17 cellular contexts compared by ENCODE assay signal in the genomic region with DNA sequence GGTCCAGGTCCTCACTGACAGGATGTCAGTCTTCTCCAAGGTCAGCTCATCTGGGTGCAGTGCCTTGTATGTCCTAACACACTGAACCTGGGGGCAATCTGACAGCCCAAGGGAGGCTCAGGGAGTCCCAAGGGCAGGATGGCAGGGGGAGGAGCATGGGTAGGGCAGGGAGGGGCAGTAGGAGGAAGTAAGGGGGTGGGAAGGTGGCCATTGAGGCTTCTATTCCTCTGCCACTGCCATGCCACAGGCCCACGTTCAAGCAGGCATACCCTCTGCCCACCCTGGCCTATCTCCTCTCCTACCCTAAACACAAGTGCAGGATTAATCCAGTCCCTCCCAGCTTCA. TPM values are rescaled to one million over a fixed set of nuclear protein-coding genes. Genes with fewer than 3 reads are reported as not detected.
A peak's percentile ranks its signal among the peaks of the same experiment; 100 is the strongest.
DNase-seq lines count a peak whose midpoint lies in the region; ATAC-seq and TF ChIP-seq lines count a peak whose summit lies in the region.
"Had no signal": no experiment of that assay in that cellular context is flagged by ENCODE, and none has a peak within 500 bp of the region (broad histone marks: within the 10 kb centered on the region; RNA-seq: fewer than 3 reads in every experiment).

No MANE protein-coding gene starts in this region.

- peaks cover 0 to 76% (median 27%) of the 10 kb centered on the region in 11 experiments; a peak in 15 of 22 replicates for H3K36me3 ChIP-seq in BLaER1 treated with 17β-estradiol and CSF1 and Interleukin-3, amounts not matched to agents 10 nM and 100 nM
- no peaks in the 10 kb centered on the region for H3K36me3 ChIP-seq in CD8-positive, alpha-beta T cell (ENCODE audit: insufficient read depth, low read length)
- H3K36me3 ChIP-seq: HAP-1, SJCRH30 had no signal

- H3K27ac ChIP-seq in BLaER1 treated with 17β-estradiol and CSF1 and Interleukin-3, amounts not matched to agents 10 nM and 100 nM, result peak overlapping the region in 1 of 11 experiments; percentile 16; a peak in 1 of 22 replicates
- H3K27ac ChIP-seq in CD8-positive, alpha-beta T cell (ENCODE audit: low read depth, low read length), result no peak overlapping the region
- H3K27ac ChIP-seq: SJCRH30 had no signal

- no peak for TF ChIP-seq CTCF in CD8-positive, alpha-beta T cell (IDR thresholded peaks at IDR 0.05)
- TF ChIP-seq CTCF in nephron progenitor cell (IDR thresholded peaks at IDR 0.05), result no peak
- TF ChIP-seq CTCF in chondrocyte (IDR thresholded peaks at IDR 0.05), result no peak

- H3K9me3 ChIP-seq in BLaER1 treated with 17β-estradiol and CSF1 and Interleukin-3, amounts not matched to agents 10 nM and 100 nM (replicated peaks in 1 of 11), result no peaks in the 10 kb centered on the region
- H3K9me3 ChIP-seq in CD8-positive, alpha-beta T cell (ENCODE audit: low read length), result no peaks in the 10 kb centered on the region
- H3K9me3 ChIP-seq: HAP-1, SJCRH30 had no signal

- H3K4me2 ChIP-seq in BLaER1 treated with 17β-estradiol and CSF1 and Interleukin-3, amounts not matched to agents 10 nM and 100 nM, result peak overlapping the region in 10 of 11 experiments; percentile 3 to 41 (median 24); a peak in 11 of 22 replicates

- no peaks in the 10 kb centered on the region for H3K27me3 ChIP-seq in BLaER1 treated with 17β-estradiol and CSF1 and Interleukin-3, amounts not matched to agents 10 nM and 100 nM
- H3K27me3 ChIP-seq in CD8-positive, alpha-beta T cell (ENCODE audit: insufficient read depth, low read length), result no peaks in the 10 kb centered on the region
- H3K27me3 ChIP-seq: SJCRH30 had no signal

- peaks cover 6 to 20% (median 14%) of the 10 kb centered on the region in 10 experiments for H3K4me1 ChIP-seq in BLaER1 treated with 17β-estradiol and CSF1 and Interleukin-3, amounts not matched to agents 10 nM and 100 nM
- no peaks in the 10 kb centered on the region for H3K4me1 ChIP-seq in CD8-positive, alpha-beta T cell (ENCODE audit: insufficient read depth, low read length)
- H3K4me1 ChIP-seq: HAP-1, SJCRH30 had no signal

- H3K9me3 Mint-ChIP-seq in CD8-positive, alpha-beta T cell, result no peaks in the 10 kb centered on the region
- H3K9me3 Mint-ChIP-seq in activated naive CD8-positive, alpha-beta T cell treated with anti-CD3 and anti-CD28 coated beads for 36 hours, result no peaks in the 10 kb centered on the region
- H3K9me3 Mint-ChIP-seq in nephron progenitor cell, result no peaks in the 10 kb centered on the region
- H3K9me3 Mint-ChIP-seq in chondrocyte (ENCODE audit: low read depth), result no peaks in the 10 kb centered on the region
- H3K9me3 Mint-ChIP-seq: IgD-negative memory B cell had no signal

- intact Hi-C loops in CD8-positive, alpha-beta T cell (cut with DNase I, micrococcal nuclease), result no loop called here

- H3K27ac Mint-ChIP-seq in CD8-positive, alpha-beta T cell, result peak overlapping the region; percentile 53
- peak overlapping the region; percentile 38 for H3K27ac Mint-ChIP-seq in activated naive CD8-positive, alpha-beta T cell treated with anti-CD3 and anti-CD28 coated beads for 36 hours
- H3K27ac Mint-ChIP-seq in nephron progenitor cell (peak overlapping the region; percentile 81), chondrocyte (ENCODE audit: unreplicated experiment) (no peak overlapping the region)

- CTCF ChIA-PET in CD8-positive, alpha-beta T cell (lab: Charles Lee), result interaction anchor here (1.4 kb wide), 1 partner anchor 119 kb away, joined by 5 read pairs; no protein-coding TSS in a partner anchor

- H3K4me1 Mint-ChIP-seq in CD8-positive, alpha-beta T cell (ENCODE audit: low read depth), result no peaks in the 10 kb centered on the region
- H3K4me1 Mint-ChIP-seq in activated naive CD8-positive, alpha-beta T cell treated with anti-CD3 and anti-CD28 coated beads for 36 hours, result peaks cover 6% of the 10 kb centered on the region
- peaks cover 13% of the 10 kb centered on the region for H3K4me1 Mint-ChIP-seq in nephron progenitor cell
- no peaks in the 10 kb centered on the region for H3K4me1 Mint-ChIP-seq in chondrocyte (ENCODE audit: low read depth)

- DNase-seq in CD8-positive, alpha-beta T cell, result no peak
- DNase-seq in activated naive CD8-positive, alpha-beta T cell treated with anti-CD3 and anti-CD28 coated beads for 36 hours, result no peak
- DNase-seq in nephron progenitor cell, result no peak
- no peak for DNase-seq in GOT3 (lab: John Stamatoyannopoulos, UW)
- DNase-seq in chondrocyte (ENCODE audit: low spot score), result no peak
- DNase-seq in HuH-7.5 (ENCODE audit: low spot score), result no peak
- DNase-seq: C1 segment of cervical spinal cord, COR-L47, DMS53, NCI-H1417, NCI-H1930, NCI-H2171, NCI-H510A treated with DMSO at 0.1 percent for 48 hours, SJCRH30 had no signal

- ATAC-seq in CD8-positive, alpha-beta T cell, result no peak

- no peak overlapping the region for H3K4me3 Mint-ChIP-seq in CD8-positive, alpha-beta T cell
- H3K4me3 Mint-ChIP-seq in activated naive CD8-positive, alpha-beta T cell treated with anti-CD3 and anti-CD28 coated beads for 36 hours, result no peak overlapping the region
- no peak overlapping the region for H3K4me3 Mint-ChIP-seq in nephron progenitor cell
- H3K4me3 Mint-ChIP-seq in chondrocyte (ENCODE audit: unreplicated experiment), result no peak overlapping the region
- H3K4me3 Mint-ChIP-seq: IgD-negative memory B cell had no signal

- H3K4me3 ChIP-seq in BLaER1 treated with 17β-estradiol and CSF1 and Interleukin-3, amounts not matched to agents 10 nM and 100 nM, result no peak overlapping the region
- H3K4me3 ChIP-seq in CD8-positive, alpha-beta T cell (ENCODE audit: low read depth, low read length), result no peak overlapping the region
- H3K4me3 ChIP-seq: HAP-1, SJCRH30 had no signal

- no peaks in the 10 kb centered on the region for H3K27me3 Mint-ChIP-seq in CD8-positive, alpha-beta T cell (ENCODE audit: low read depth)
- no peaks in the 10 kb centered on the region for H3K27me3 Mint-ChIP-seq in activated naive CD8-positive, alpha-beta T cell treated with anti-CD3 and anti-CD28 coated beads for 36 hours
- H3K27me3 Mint-ChIP-seq in nephron progenitor cell (ENCODE audit: low read depth, poor library complexity) (peaks cover 7% of the 10 kb centered on the region), chondrocyte (ENCODE audit: low read depth) (no peaks in the 10 kb centered on the region)
- H3K27me3 Mint-ChIP-seq: IgD-negative memory B cell had no signal

- H3K36me3 Mint-ChIP-seq in CD8-positive, alpha-beta T cell, result peaks cover 27% of the 10 kb centered on the region
- peaks cover 4% of the 10 kb centered on the region for H3K36me3 Mint-ChIP-seq in activated naive CD8-positive, alpha-beta T cell treated with anti-CD3 and anti-CD28 coated beads for 36 hours
- H3K36me3 Mint-ChIP-seq in nephron progenitor cell (ENCODE audit: low read depth) (no peaks in the 10 kb centered on the region), chondrocyte (ENCODE audit: low read depth) (peaks cover 5% of the 10 kb centered on the region)

- peaks cover 0 to 26% (median 4%) of the 10 kb centered on the region in 11 experiments; a peak in 4 of 22 replicates for H4K20me1 ChIP-seq in BLaER1 treated with 17β-estradiol and CSF1 and Interleukin-3, amounts not matched to agents 10 nM and 100 nM

- H3K9ac ChIP-seq in BLaER1 treated with 17β-estradiol and CSF1 and Interleukin-3, amounts not matched to agents 10 nM and 100 nM, result peak overlapping the region in 1 of 11 experiments; percentile 23; a peak in 2 of 22 replicates

- POLR2A ChIA-PET in CD8-positive, alpha-beta T cell (lab: Charles Lee), result no interaction called here

RNA-seq across cellular contexts. Expression of a gene that starts 13.3 kb away (rescaled TPM):
- total RNA-seq in CD8-positive, alpha-beta T cell, result 1 to 10 TPM; 4.3 to 5.6 TPM
- 1 to 10 TPM; 4.4 to 4.5 TPM for total RNA-seq in activated naive CD8-positive, alpha-beta T cell treated with anti-CD3 and anti-CD28 coated beads for 36 hours
- total RNA-seq in chondrocyte, result 14.4 to 17.7 TPM (median 16.1 TPM) in 3 replicates

RNA-seq across cellular contexts. Expression of a gene that starts 37.9 kb away (rescaled TPM):
- total RNA-seq in CD8-positive, alpha-beta T cell, result 1 to 10 TPM; 5.2 to 5.6 TPM
- 1 to 10 TPM; 2.2 to 2.5 TPM for total RNA-seq in activated naive CD8-positive, alpha-beta T cell treated with anti-CD3 and anti-CD28 coated beads for 36 hours
- 8.5 to 12.3 TPM (median 12.0 TPM) in 3 replicates for total RNA-seq in chondrocyte

RNA-seq across cellular contexts. Expression of a gene that starts 43.3 kb away (rescaled TPM):
- not detected for total RNA-seq in CD8-positive, alpha-beta T cell
- under 1 TPM in 1 of 2 experiments, not detected in 1; 0.08 TPM for total RNA-seq in activated naive CD8-positive, alpha-beta T cell treated with anti-CD3 and anti-CD28 coated beads for 36 hours
- total RNA-seq in chondrocyte, result 38.5 to 47.4 TPM (median 40.0 TPM) in 3 replicates

Comparison
In these comparisons a context has a peak if more than half of its experiments do, and no peak if none do; other contexts are left out.
1. RNA of a gene that starts 43.3 kb away (total RNA-seq): 38.5 to 47.4 TPM in chondrocyte; 0.08 TPM in activated naive CD8-positive, alpha-beta T cell treated with anti-CD3 and anti-CD28 coated beads for 36 hours and not detected in CD8-positive, alpha-beta T cell; every median in the first group is over 10 times any median in the second.